In the genomic region with DNA sequence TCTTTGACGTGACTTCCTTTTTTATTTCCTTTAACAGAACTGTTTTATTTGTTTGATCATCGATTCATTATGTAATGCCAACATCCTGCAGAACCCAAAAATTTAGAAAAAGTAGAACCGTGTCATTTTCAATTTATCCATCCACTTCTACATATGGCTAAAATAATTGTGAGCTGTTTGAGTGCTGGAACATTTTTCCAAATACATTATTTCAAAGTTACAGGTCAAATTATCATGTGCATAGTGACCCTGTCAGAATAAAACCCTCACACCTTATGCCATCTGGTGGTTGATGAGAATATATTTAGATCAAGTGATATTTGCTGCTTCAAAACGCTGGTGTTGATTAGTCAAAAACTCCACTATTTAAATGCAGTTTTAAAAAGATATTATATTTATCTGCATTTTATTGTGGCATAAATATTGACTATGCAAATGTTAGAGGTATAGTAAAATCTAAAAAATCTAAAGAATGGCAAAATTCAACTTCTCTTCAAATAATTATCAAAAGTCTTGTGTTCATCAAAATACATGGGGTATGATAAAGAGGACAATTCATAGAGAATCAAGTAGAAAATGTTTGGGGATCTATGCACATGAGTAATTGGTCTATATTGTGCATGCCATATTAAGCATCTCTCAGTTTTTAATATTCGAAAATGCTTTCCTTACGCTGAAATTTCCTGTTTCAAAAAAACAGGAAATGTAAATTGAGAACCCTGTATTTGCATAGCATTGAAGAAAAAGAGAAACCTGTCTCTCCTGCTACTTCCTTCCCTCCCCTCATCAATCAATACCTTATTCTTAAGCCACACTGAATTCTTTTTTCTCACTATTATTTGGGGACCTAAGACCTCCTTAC, we compare ENCODE assay signal across 8 cellular contexts. TPM values are rescaled to one million over a fixed set of nuclear protein-coding genes. Genes with fewer than 3 reads are reported as not detected.
DNase-seq lines count a peak whose midpoint lies in the region; ATAC-seq and TF ChIP-seq lines count a peak whose summit lies in the region.

No MANE protein-coding gene starts in this region.

- peak; percentile 62 for ATAC-seq in upper lobe of right lung
- ATAC-seq in aorta (ENCODE audit: low FRiP score), result no peak
- ATAC-seq in HG02840 (IDR thresholded peaks at IDR 0.05; ENCODE audit: low FRiP score, unreplicated experiment), result no peak

- H3K9me3 ChIP-seq in adrenal gland (replicated peaks in 1 of 3) (no peaks in the 10 kb centered on the region), upper lobe of right lung (no peaks in the 10 kb centered on the region), aorta (ENCODE audit: control insufficient read depth, low read length) (no peaks in the 10 kb centered on the region)

- 37 to 44% (median 41%) methylated on average over 6 of the region's 6 CpGs for WGBS in adrenal gland, 4 donors
- 29 to 30% methylated on average over 6 of the region's 6 CpGs for WGBS in aorta, 2 donors

- DNase-seq in AG04449 (ENCODE audit: low read depth, low spot score) (no peak), GM04504 (ENCODE audit: low read depth) (peak; percentile 4), NCI-H2171 (lab: John Stamatoyannopoulos, UW) (peak; percentile 55), adrenal gland (no peak), inferior parietal cortex (ENCODE audit: extremely low spot score) (peak; percentile 59), upper lobe of right lung (no peak), aorta (no peak)

- CTCF ChIA-PET in AG04449 (lab: Yijun Ruan, JAX), result interaction anchor here (0.6 to 11.6 kb wide), 40 partner anchors 11 to 684 kb away, joined by 3 to 275 read pairs (median 4); a partner anchor contains a TSS

- H3K27me3 ChIP-seq in adrenal gland (no peaks in the 10 kb centered on the region), upper lobe of right lung (peaks cover 10% of the 10 kb centered on the region), aorta (ENCODE audit: control insufficient read depth in 1 of 2, insufficient read depth in 2 of 2, low read length in 1 of 2) (no peaks in the 10 kb centered on the region)

- no peaks in the 10 kb centered on the region for H3K36me3 ChIP-seq in adrenal gland (replicated peaks in 1 of 2)
- no peaks in the 10 kb centered on the region for H3K36me3 ChIP-seq in upper lobe of right lung
- no peaks in the 10 kb centered on the region for H3K36me3 ChIP-seq in aorta (ENCODE audit: control insufficient read depth in 1 of 2, insufficient read depth in 2 of 2, low read length in 1 of 2)

- POLR2A ChIA-PET in AG04449 (lab: Yijun Ruan, JAX), result interaction anchor here (0.6 kb wide), 1 partner anchor 551 kb away, joined by 3 read pairs; no protein-coding TSS in a partner anchor

- H3K4me1 ChIP-seq in adrenal gland (replicated peaks in 1 of 2) (no peaks in the 10 kb centered on the region), upper lobe of right lung (peaks cover 5% of the 10 kb centered on the region), aorta (ENCODE audit: control insufficient read depth in 1 of 2, insufficient read depth in 2 of 2, low read length in 2 of 2) (no peaks in the 10 kb centered on the region)

- no peak overlapping the region for H3K27ac ChIP-seq in adrenal gland
- H3K27ac ChIP-seq in upper lobe of right lung, result no peak overlapping the region
- no peak overlapping the region for H3K27ac ChIP-seq in aorta (ENCODE audit: low read depth in 1 of 2, low read length in 2 of 2)

- no peak for TF ChIP-seq POLR2A in adrenal gland (IDR thresholded peaks at IDR 0.05)

- TF ChIP-seq CTCF in AG04449 (IDR thresholded peaks at IDR 0.05; ENCODE audit: insufficient read depth, low read length, missing control alignments) (peak; percentile 20), adrenal gland (IDR thresholded peaks at IDR 0.05) (peak; percentile 12 to 59 (median 46)), upper lobe of right lung (IDR thresholded peaks at IDR 0.05) (peak; percentile 48)

- H3K4me3 ChIP-seq in AG04449 (ENCODE audit: low read depth, low read length) (no peak overlapping the region), adrenal gland (no peak overlapping the region), upper lobe of right lung (no peak overlapping the region), aorta (ENCODE audit: low read length in 2 of 2) (no peak overlapping the region)

- intact Hi-C loops in adrenal gland (cut with DNase I) (loop anchor here (5.0 to 10.0 kb wide), 5 partner anchors 106 to 568 kb away; no protein-coding TSS in a partner anchor), upper lobe of right lung (cut with DNase I) (no loop called here), aorta (cut with DNase I) (loop anchor here (5.0 to 10.0 kb wide), 5 partner anchors 468 to 571 kb away; a partner anchor contains a TSS)

RNA-seq across cellular contexts. Expression of a gene that starts 39.7 kb away (rescaled TPM):
- total RNA-seq in adrenal gland, result not detected
- polyA plus RNA-seq in adrenal gland, result not detected
- not detected for total RNA-seq in upper lobe of right lung
- total RNA-seq in aorta, result not detected
- not detected for polyA plus RNA-seq in aorta

Comparison
In these comparisons a context has a peak if more than half of its experiments do, and no peak if none do; other contexts are left out.
1. DNase-seq: peak in GM04504 (single experiment), NCI-H2171 (single experiment) and inferior parietal cortex (single experiment); none in AG04449 (single experiment), adrenal gland (0 of 7), upper lobe of right lung (single experiment) and aorta (0 of 2).
2. Peak in every context shown above with its lines, with median percentiles within 50 percentile points of each other: CTCF ChIP-seq.